ENCODE assay signal across 17 cellular contexts in genomic region chr17:63142836-63143235, GRCh38.
DNase-seq lines count a peak whose midpoint lies in the region; ATAC-seq, FAIRE-seq and TF ChIP-seq lines count a peak whose summit lies in the region.
"Had no signal": no experiment of that assay in that cellular context is flagged by ENCODE, and none has a peak within 500 bp of the region (broad histone marks: within the 10 kb centered on the region; RNA-seq: fewer than 3 reads in every experiment).

No MANE protein-coding gene starts in this region.

- no peak overlapping the region for H3K4ac ChIP-seq in IMR-90 (ENCODE audit: low read depth, low read length)

- no peak overlapping the region for H3K14ac ChIP-seq in IMR-90 (replicated peaks; ENCODE audit: low read depth, low read length)

- no peak overlapping the region for H2BK15ac ChIP-seq in IMR-90 (ENCODE audit: low read depth, low read length)

- H2AK9ac ChIP-seq in IMR-90 (replicated peaks; ENCODE audit: low read depth, low read length, poor library complexity): no peak overlapping the region

- H3K23ac ChIP-seq in IMR-90 (ENCODE audit: low read depth, low read length): 0 out of 2 replicates have a peak overlapping the region, but pooled peaks have one; percentile 54

- no peak for TF ChIP-seq RAD21 in IMR-90 (IDR thresholded peaks at IDR 0.05; ENCODE audit: low read length)

- no peaks in the 10 kb centered on the region; the same call in 1 of the 2 replicates for H3K36me3 ChIP-seq in IMR-90 (ENCODE audit: control insufficient read depth, insufficient read depth, low read length)

- CTCF ChIA-PET in IMR-90 (lab: Yijun Ruan, JAX): no interaction called here

- no peak overlapping the region for H2BK20ac ChIP-seq in IMR-90 (ENCODE audit: low read depth, low read length)

- peak; percentile 88 for FAIRE-seq in H54 (lab: Jason Lieb, UNC)
- FAIRE-seq: GM12878 had no signal

- no peak overlapping the region for H2BK120ac ChIP-seq in IMR-90 (ENCODE audit: low read depth, low read length)

- TF ChIP-seq POLR2A in H54 (IDR thresholded peaks at IDR 0.05; ENCODE audit: low read depth, low read length) (no peak), IMR-90 (IDR thresholded peaks at IDR 0.05; ENCODE audit: low read depth, low read length) (no peak)

- no peaks in the 10 kb centered on the region for H3K9me3 ChIP-seq in IMR-90 (ENCODE audit: control insufficient read depth, insufficient read depth, low read length)
- H3K9me3 ChIP-seq: Caco-2 had no signal

- H3K27me3 ChIP-seq in IMR-90 (ENCODE audit: control insufficient read depth, insufficient read depth, low read length): no peaks in the 10 kb centered on the region

- peaks cover 24 to 38% of the 10 kb centered on the region in 2 experiments for H3K79me1 ChIP-seq in IMR-90 (ENCODE audit: low read depth in 1 of 2, low read length in 2 of 2)

- POLR2A ChIA-PET in IMR-90 (lab: Charles Lee; ENCODE audit: unreplicated experiment): no interaction called here

- no peak overlapping the region for H4K8ac ChIP-seq in IMR-90 (ENCODE audit: low read depth in 2 of 2, low read length in 2 of 2)

- no peak overlapping the region for H4K5ac ChIP-seq in IMR-90 (ENCODE audit: low read depth, low read length)

- DNase-seq in H54 (ENCODE audit: insufficient read length, low spot score) (no peak), IMR-90 (no peak), SK-MEL-5 (ENCODE audit: low read depth, low spot score) (peak; percentile 91), foreskin melanocyte (peak; percentile 85)
- DNase-seq: C1 segment of cervical spinal cord; Caco-2; CD4-positive, alpha-beta memory T cell; DMS153; EL; GDM1; GOT3; H7; HCEC 1CT had no signal

- H3K4me2 ChIP-seq in IMR-90 (ENCODE audit: low read depth, low read length): no peak overlapping the region

- WGBS in IMR-90 (ENCODE audit: extremely low coverage in 2 of 2, insufficient read length in 1 of 2), 2 experiments: no CpG with 5 or more reads among the region's 1 CpG

- H3K9me1 ChIP-seq in IMR-90 (ENCODE audit: insufficient read depth, low read length): peaks cover 11% of the 10 kb centered on the region

- H4K20me1 ChIP-seq in IMR-90 (ENCODE audit: insufficient read depth, low read length): peaks cover 10% of the 10 kb centered on the region; the same call in 1 of the 2 replicates

- H3K4me3 ChIP-seq in IMR-90 (ENCODE audit: insufficient read depth, low read depth, low read length): no peak overlapping the region
- H3K4me3 ChIP-seq: GM12878 had no signal

- ATAC-seq in IMR-90 (ENCODE audit: low read depth) (no peak), HG03175 (IDR thresholded peaks at IDR 0.05; ENCODE audit: unreplicated experiment) (no peak), HG03280 (IDR thresholded peaks at IDR 0.05; ENCODE audit: unreplicated experiment) (no peak), HG02642 (IDR thresholded peaks at IDR 0.05; ENCODE audit: poor library complexity, unreplicated experiment) (no peak)
- ATAC-seq: GM12878 had no signal

- BruUV-seq in IMR-90 (replicated peaks; lab: Mats Ljungman, UMichigan): no TSS peak

- peaks cover 4% of the 10 kb centered on the region for H3K4me1 ChIP-seq in IMR-90 (ENCODE audit: control insufficient read depth, insufficient read depth, low read length)
- H3K4me1 ChIP-seq: Caco-2 had no signal

- no peak overlapping the region for H2AK5ac ChIP-seq in IMR-90 (ENCODE audit: low read depth, low read length)

- H3K56ac ChIP-seq in IMR-90 (ENCODE audit: extremely low read depth, insufficient read depth, low read length): no peak overlapping the region

- no peak overlapping the region for H3K9ac ChIP-seq in IMR-90 (ENCODE audit: low read depth, low read length)

- H3K27ac ChIP-seq in IMR-90 (ENCODE audit: insufficient read depth, low read length): no peak overlapping the region

- no peak for TF ChIP-seq CTCF in IMR-90 (conservative IDR thresholded peaks at IDR 0.05; ENCODE audit: low read depth, low read length)

- no peak overlapping the region for H3K18ac ChIP-seq in IMR-90 (ENCODE audit: low read depth, low read length)

- no peak overlapping the region for H2AFZ ChIP-seq in IMR-90 (replicated peaks; ENCODE audit: low read length, poor library complexity)

- no peak overlapping the region for H4K91ac ChIP-seq in IMR-90 (ENCODE audit: insufficient read depth, low read depth, low read length)

- no peak overlapping the region for H2BK5ac ChIP-seq in IMR-90 (ENCODE audit: low read depth, low read length, poor library complexity, severe bottlenecking)

- in situ Hi-C loops in IMR-90 (cut with MboI; ENCODE audit: low sequenced_read_pairs): no loop called here
- in situ Hi-C loops in SK-MEL-5 (cut with HindIII; ENCODE audit: low pct_unique_long_range_greater_than_20kb, low sequenced_read_pairs): no loop called here

- intact Hi-C loops in IMR-90 (cut with micrococcal nuclease): no loop called here

- dilution Hi-C loops in IMR-90 (cut with HindIII; ENCODE audit: low sequenced_read_pairs, unreplicated experiment): no loop called here

TF ChIP-seq in IMR-90, 13 proteins besides CTCF, POLR2A, EP300 and RAD21:
- TF ChIP-seq CEBPB (IDR thresholded peaks at IDR 0.05; ENCODE audit: low read depth, low read length): no peak
- TF ChIP-seq USF2 (IDR thresholded peaks at IDR 0.05; ENCODE audit: low read depth, low read length): no peak
- TF ChIP-seq MXI1 (IDR thresholded peaks at IDR 0.05; ENCODE audit: borderline replicate concordance, low read depth, low read length): no peak
- no peak for TF ChIP-seq RFX5 (IDR thresholded peaks at IDR 0.05; ENCODE audit: low read depth, low read length)
- no peak for TF ChIP-seq SMC3 (IDR thresholded peaks at IDR 0.05; ENCODE audit: low read depth, low read length)
- TF ChIP-seq FOS (IDR thresholded peaks at IDR 0.05; ENCODE audit: low read depth, low read length): no peak
- TF ChIP-seq BHLHE40 (IDR thresholded peaks at IDR 0.05; ENCODE audit: low read depth, low read length): no peak
- TF ChIP-seq MAFK (IDR thresholded peaks at IDR 0.05; ENCODE audit: low read depth, low read length): no peak

Comparison
In these comparisons a context has a peak if more than half of its experiments do, and no peak if none do; other contexts are left out.
1. DNase-seq: peak in SK-MEL-5 (single experiment) and foreskin melanocyte (single experiment); none in H54 (single experiment) and IMR-90 (single experiment).